In genomic region chr7:37786741-37787569, GRCh38 we compare ENCODE assay signal across 8 cellular contexts.
DNase-seq lines count a peak whose midpoint lies in the region; ATAC-seq and TF ChIP-seq lines count a peak whose summit lies in the region.

No MANE protein-coding gene starts in this region.

- no peaks in the 10 kb centered on the region for H3K36me3 ChIP-seq in WERI-Rb-1

- peak; percentile 85 for ATAC-seq in GM18517 (IDR thresholded peaks at IDR 0.05; ENCODE audit: unreplicated experiment)
- ATAC-seq in GM21576 (IDR thresholded peaks at IDR 0.05; ENCODE audit: unreplicated experiment): peak; percentile 91
- peak; percentile 83 for ATAC-seq in HG03558 (IDR thresholded peaks at IDR 0.05; ENCODE audit: extremely low read depth, unreplicated experiment)

- TF ChIP-seq CTCF in WERI-Rb-1 (IDR thresholded peaks at IDR 0.05; ENCODE audit: low read depth, low read length): no peak

- no peaks in the 10 kb centered on the region for H3K9me3 ChIP-seq in WERI-Rb-1 (ENCODE audit: severe bottlenecking)

- H3K27me3 ChIP-seq in WERI-Rb-1 (ENCODE audit: insufficient read depth, low read depth, severe bottlenecking): no peaks in the 10 kb centered on the region

- peak; percentile 43 for DNase-seq in globus pallidus (ENCODE audit: low spot score)
- DNase-seq in mucosa of gallbladder (ENCODE audit: low spot score): no peak
- no peak for DNase-seq in effector CD4-positive, alpha-beta T cell
- no peak for DNase-seq in WERI-Rb-1
- DNase-seq in NCI-H526 (lab: John Stamatoyannopoulos, UW): no peak

- H3K4me3 ChIP-seq in WERI-Rb-1 (ENCODE audit: low read depth, low read length): no peak overlapping the region

- H3K27ac ChIP-seq in WERI-Rb-1: no peak overlapping the region
